Comparison of ENCODE assay signal across 10 cellular contexts in genomic region chr9:136170291-136170901, GRCh38. TPM values are rescaled to one million over a fixed set of nuclear protein-coding genes. Genes with fewer than 3 reads are reported as not detected.
DNase-seq lines count a peak whose midpoint lies in the region; ATAC-seq, FAIRE-seq and TF ChIP-seq lines count a peak whose summit lies in the region.
"Had no signal": no experiment of that assay in that cellular context is flagged by ENCODE, and none has a peak within 500 bp of the region (broad histone marks: within the 10 kb centered on the region; RNA-seq: fewer than 3 reads in every experiment).

No MANE protein-coding gene starts in this region.

- no peak overlapping the region for H3K27ac Mint-ChIP-seq in activated naive CD4-positive, alpha-beta T cell treated with anti-CD3 and anti-CD28 coated beads for 36 hours
- H3K27ac Mint-ChIP-seq: activated naive CD4-positive, alpha-beta T cell treated with anti-CD3 and anti-CD28 coated beads, Interleukin-2, amount 50 U/mL, for 24 hours; stimulated activated naive CD8-positive, alpha-beta T cell treated with anti-CD3 and anti-CD28 coated beads, Interleukin-15, Interleukin-2, amounts not matched to agents 100 ng/mL and 50 ng/mL, for 24 hours had no signal

- H3K36me3 Mint-ChIP-seq in activated naive CD4-positive, alpha-beta T cell treated with anti-CD3 and anti-CD28 coated beads for 36 hours (ENCODE audit: low read depth), result no peaks in the 10 kb centered on the region
- H3K36me3 Mint-ChIP-seq: activated naive CD4-positive, alpha-beta T cell treated with anti-CD3 and anti-CD28 coated beads, Interleukin-2, amount 50 U/mL, for 24 hours had no signal

- intact Hi-C loops in activated naive CD4-positive, alpha-beta T cell treated with anti-CD3 and anti-CD28 coated beads for 36 hours (cut with micrococcal nuclease), result loop anchor here (1.0 to 5.0 kb wide), 4 partner anchors 57 to 193 kb away; partner anchors contain the start of gene DNLZ
- intact Hi-C loops in sciatic nerve (cut with DNase I), result no loop called here

- ATAC-seq in sciatic nerve, result no peak
- ATAC-seq in HG03442 (IDR thresholded peaks at IDR 0.05; ENCODE audit: unreplicated experiment), result no peak

- no peak for FAIRE-seq in GM12892 (lab: Jason Lieb, UNC)

- no peak overlapping the region for H3K4me3 Mint-ChIP-seq in activated naive CD4-positive, alpha-beta T cell treated with anti-CD3 and anti-CD28 coated beads for 36 hours
- H3K4me3 Mint-ChIP-seq: activated naive CD4-positive, alpha-beta T cell treated with anti-CD3 and anti-CD28 coated beads, Interleukin-2, amount 50 U/mL, for 24 hours; stimulated activated naive CD8-positive, alpha-beta T cell treated with anti-CD3 and anti-CD28 coated beads, Interleukin-15, Interleukin-2, amounts not matched to agents 100 ng/mL and 50 ng/mL, for 24 hours had no signal

- CTCF ChIA-PET in RWPE1 (lab: Yijun Ruan, JAX), result interaction anchor here (0.5 to 1.6 kb wide), 21 partner anchors 12 to 371 kb away, joined by 3 to 13 read pairs (median 3); partner anchors contain the start of gene LHX3
- CTCF ChIA-PET in activated naive CD4-positive, alpha-beta T cell treated with anti-CD3 and anti-CD28 coated beads for 36 hours (lab: Charles Lee), result interaction anchor here (0.6 to 1.4 kb wide), 3 partner anchors 45 to 113 kb away, joined by 3 read pairs; no protein-coding TSS in a partner anchor

- no peaks in the 10 kb centered on the region for H3K4me1 Mint-ChIP-seq in activated naive CD4-positive, alpha-beta T cell treated with anti-CD3 and anti-CD28 coated beads for 36 hours (ENCODE audit: low read depth)
- H3K4me1 Mint-ChIP-seq: activated naive CD4-positive, alpha-beta T cell treated with anti-CD3 and anti-CD28 coated beads, Interleukin-2, amount 50 U/mL, for 24 hours had no signal

- POLR2A ChIA-PET in RWPE1 (lab: Yijun Ruan, JAX; ENCODE audit: low non-redundant PET), result no interaction called here

- no peaks in the 10 kb centered on the region for H3K9me3 Mint-ChIP-seq in activated naive CD4-positive, alpha-beta T cell treated with anti-CD3 and anti-CD28 coated beads for 36 hours
- H3K9me3 Mint-ChIP-seq: activated naive CD4-positive, alpha-beta T cell treated with anti-CD3 and anti-CD28 coated beads, Interleukin-2, amount 50 U/mL, for 24 hours; stimulated activated naive CD8-positive, alpha-beta T cell treated with anti-CD3 and anti-CD28 coated beads, Interleukin-15, Interleukin-2, amounts not matched to agents 100 ng/mL and 50 ng/mL, for 24 hours had no signal

- no peak overlapping the region for H3K27ac ChIP-seq in RWPE1

- TF ChIP-seq CTCF in RWPE1 (conservative IDR thresholded peaks at IDR 0.05; ENCODE audit: low read depth), result peak; percentile 88

- no peak for TF ChIP-seq POLR2A in GM12892 (IDR thresholded peaks at IDR 0.05; ENCODE audit: low read depth, low read length)

- H3K27me3 Mint-ChIP-seq in activated naive CD4-positive, alpha-beta T cell treated with anti-CD3 and anti-CD28 coated beads for 36 hours (ENCODE audit: low read depth), result peaks cover 10% of the 10 kb centered on the region

- DNase-seq in GM12892 (ENCODE audit: insufficient read length), result peak; percentile 90
- DNase-seq in RWPE1 (ENCODE audit: low spot score), result peak; percentile 59
- peak; percentile 72 for DNase-seq in activated naive CD4-positive, alpha-beta T cell treated with anti-CD3 and anti-CD28 coated beads for 36 hours
- DNase-seq in iPS-NIHi7 (ENCODE audit: extremely low spot score), result peak; percentile 84
- peak; percentile 13 to 62 (median 24) for DNase-seq in stimulated activated CD4-positive, alpha-beta T cell treated with anti-CD3 and anti-CD28 coated beads, TNF-alpha, amount 100 ng/mL, for 24 hours (ENCODE audit: low read depth in 3 of 3)
- no peak for DNase-seq in NCI-H2107 treated with DMSO at 0.1 percent for 48 hours (lab: John Stamatoyannopoulos, UW; ENCODE audit: unreplicated experiment)
- no peak for DNase-seq in sciatic nerve (ENCODE audit: low spot score)

RNA-seq across cellular contexts. Expression of gene LHX3, which starts 34.5 kb away (rescaled TPM):
- polyA plus RNA-seq in GM12892 (2012; ENCODE audit: missing spikeins), result not detected
- total RNA-seq in activated naive CD4-positive, alpha-beta T cell treated with anti-CD3 and anti-CD28 coated beads for 36 hours, result not detected
- not detected for total RNA-seq in sciatic nerve

RNA-seq across cellular contexts. Expression of gene TMEM250, which starts 51.7 kb away (rescaled TPM):
- 6.3 TPM for polyA plus RNA-seq in GM12892 (2012; ENCODE audit: missing spikeins)
- 10 to 100 TPM; 20.7 to 22.2 TPM for total RNA-seq in activated naive CD4-positive, alpha-beta T cell treated with anti-CD3 and anti-CD28 coated beads for 36 hours
- total RNA-seq in sciatic nerve, result 23.0 TPM

Comparison
In these comparisons a context has a peak if more than half of its experiments do, and no peak if none do; other contexts are left out.
1. DNase-seq: peak in GM12892 (single experiment), RWPE1 (single experiment), activated naive CD4-positive, alpha-beta T cell treated with anti-CD3 and anti-CD28 coated beads for 36 hours (single experiment), iPS-NIHi7 (single experiment) and stimulated activated CD4-positive, alpha-beta T cell treated with anti-CD3 and anti-CD28 coated beads, TNF-alpha, amount 100 ng/mL, for 24 hours (3 of 3); none in NCI-H2107 treated with DMSO at 0.1 percent for 48 hours (single experiment) and sciatic nerve (single experiment).